Comparison of ENCODE assay signal across 8 cellular contexts in genomic region chr14:31208546-31209424, GRCh38. TPM values are rescaled to one million over a fixed set of nuclear protein-coding genes. Genes with fewer than 3 reads are reported as not detected.
A peak's percentile ranks its signal among the peaks of the same experiment; 100 is the strongest.
DNase-seq lines count a peak whose midpoint lies in the region; ATAC-seq and TF ChIP-seq lines count a peak whose summit lies in the region.

No MANE protein-coding gene starts in this region.

- peak overlapping the region; percentile 62 for H3K4me3 ChIP-seq in MM.1S (ENCODE audit: low read length)
- H3K4me3 ChIP-seq in astrocyte of the cerebellum (ENCODE audit: low read depth, low read length) = peak overlapping the region; percentile 85
- H3K4me3 ChIP-seq in mesenchymal stem cell (ENCODE audit: insufficient read depth in 1 of 2, low read depth in 1 of 2, low read length in 2 of 2) = peak overlapping the region in 1 of 2 experiments; percentile 76
- H3K4me3 ChIP-seq in thymus (ENCODE audit: low read length) = peak overlapping the region; percentile 94

- H3K18ac ChIP-seq in mesenchymal stem cell (ENCODE audit: low read depth in 1 of 2, low read length in 2 of 2) = no peak overlapping the region

- peak overlapping the region; percentile 75 for H2AK5ac ChIP-seq in mesenchymal stem cell (ENCODE audit: low read length, severe bottlenecking)

- H3F3A ChIP-seq in MM.1S (ENCODE audit: insufficient read depth, low read length) = peaks cover 19% of the 10 kb centered on the region

- no peak overlapping the region for H4K8ac ChIP-seq in mesenchymal stem cell (ENCODE audit: low read length)

- H3K9me3 ChIP-seq in MM.1S (replicated peaks; ENCODE audit: insufficient read depth, low read length) = no peaks in the 10 kb centered on the region
- no peaks in the 10 kb centered on the region for H3K9me3 ChIP-seq in mesenchymal stem cell (ENCODE audit: control insufficient read depth, low read length)
- H3K9me3 ChIP-seq in thymus (ENCODE audit: control insufficient read depth) = no peaks in the 10 kb centered on the region

- H4K91ac ChIP-seq in mesenchymal stem cell (ENCODE audit: low read length) = no peak overlapping the region

- peak overlapping the region; percentile 54 for H3K4me2 ChIP-seq in MM.1S (ENCODE audit: low read depth, low read length)
- H3K4me2 ChIP-seq in mesenchymal stem cell (ENCODE audit: low read length, poor library complexity, severe bottlenecking) = peak overlapping the region; percentile 64

- H3K4ac ChIP-seq in mesenchymal stem cell (ENCODE audit: low read depth in 1 of 2, low read length in 2 of 2) = no peak overlapping the region

- H3K36me3 ChIP-seq in MM.1S (replicated peaks; ENCODE audit: insufficient read depth, low read length) = no peaks in the 10 kb centered on the region
- peaks cover 0 to 12% of the 10 kb centered on the region in 2 experiments for H3K36me3 ChIP-seq in mesenchymal stem cell (ENCODE audit: control insufficient read depth in 1 of 2, insufficient read depth in 2 of 2, low read depth in 1 of 2, low read length in 2 of 2)
- H3K36me3 ChIP-seq in thymus (ENCODE audit: control insufficient read depth, insufficient read depth) = no peaks in the 10 kb centered on the region

- no peak for TF ChIP-seq CTCF in C4-2B (conservative IDR thresholded peaks at IDR 0.05)
- no peak for TF ChIP-seq CTCF in MM.1S (IDR thresholded peaks at IDR 0.05; ENCODE audit: low read length)
- TF ChIP-seq CTCF in astrocyte of the cerebellum (IDR thresholded peaks at IDR 0.05; ENCODE audit: low read depth, low read length, missing control alignments) = no peak

- peaks cover 30% of the 10 kb centered on the region for H3K79me2 ChIP-seq in MM.1S (ENCODE audit: low read length)

- no peak overlapping the region for H2BK120ac ChIP-seq in mesenchymal stem cell (ENCODE audit: low read depth, low read length)

- DNase-seq in MM.1S (no peak), astrocyte of the cerebellum (ENCODE audit: low read depth) (no peak), mesenchymal stem cell (no peak), RPMI8226 (no peak), globus pallidus (ENCODE audit: low spot score) (no peak)

- H3K27me3 ChIP-seq in MM.1S (replicated peaks; ENCODE audit: insufficient read depth, low read length) (no peaks in the 10 kb centered on the region), mesenchymal stem cell (ENCODE audit: control insufficient read depth in 1 of 2, insufficient read depth in 1 of 2, low read length in 2 of 2) (no peaks in the 10 kb centered on the region), thymus (ENCODE audit: control insufficient read depth, insufficient read depth) (no peaks in the 10 kb centered on the region)

- H4K20me1 ChIP-seq in MM.1S (ENCODE audit: insufficient read depth, low read length) = no peaks in the 10 kb centered on the region

- H2BK5ac ChIP-seq in mesenchymal stem cell (ENCODE audit: low read depth, low read length, poor library complexity, severe bottlenecking) = no peak overlapping the region

- H2BK15ac ChIP-seq in mesenchymal stem cell (ENCODE audit: low read depth, poor library complexity, severe bottlenecking) = no peak overlapping the region

- WGBS in mesenchymal stem cell = 82% methylated on average over 15 of the region's 16 CpGs
- WGBS in thymus = 67% methylated on average over 16 of the region's 16 CpGs

- H2BK12ac ChIP-seq in mesenchymal stem cell (ENCODE audit: low read length in 2 of 2) = no peak overlapping the region

- in situ Hi-C loops in astrocyte of the cerebellum (cut with HindIII; ENCODE audit: low sequenced_read_pairs) = no loop called here

- H3K14ac ChIP-seq in mesenchymal stem cell (ENCODE audit: low read length in 2 of 2) = no peak overlapping the region

- no peaks in the 10 kb centered on the region for H3K79me1 ChIP-seq in mesenchymal stem cell (replicated peaks; ENCODE audit: low read length, poor library complexity, severe bottlenecking)

- no peak for ATAC-seq in HG02884 (IDR thresholded peaks at IDR 0.05; ENCODE audit: unreplicated experiment)

- no peak overlapping the region for H3K23ac ChIP-seq in mesenchymal stem cell (ENCODE audit: low read length in 2 of 2)

- H3K9me2 ChIP-seq in MM.1S (replicated peaks; ENCODE audit: insufficient read depth, low read length) = no peaks in the 10 kb centered on the region

- H3K9ac ChIP-seq in MM.1S (ENCODE audit: low read length) = peak overlapping the region; percentile 81; the same call in 1 of the 2 replicates
- peak overlapping the region; percentile 98 for H3K9ac ChIP-seq in mesenchymal stem cell (ENCODE audit: low read length)

- H3K27ac ChIP-seq in C4-2B (peak overlapping the region; percentile 99), MM.1S (ENCODE audit: low read length) (peak overlapping the region; percentile 98; the same call in 1 of the 2 replicates), mesenchymal stem cell (ENCODE audit: low read length, poor library complexity, severe bottlenecking) (peak overlapping the region; percentile 91), thymus (ENCODE audit: low read depth) (peak overlapping the region; percentile 92)

- H2AFZ ChIP-seq in MM.1S (ENCODE audit: low read length) (peak overlapping the region; percentile 58; the same call in 1 of the 2 replicates), mesenchymal stem cell (ENCODE audit: low read depth, low read length) (no peak overlapping the region)

- H3K4me1 ChIP-seq in MM.1S (ENCODE audit: low read length) = peaks cover 4% of the 10 kb centered on the region; the same call in 1 of the 2 replicates
- peaks cover 3% of the 10 kb centered on the region for H3K4me1 ChIP-seq in mesenchymal stem cell (ENCODE audit: control insufficient read depth, insufficient read depth, low read depth, low read length)
- peaks cover 11% of the 10 kb centered on the region for H3K4me1 ChIP-seq in thymus (ENCODE audit: control insufficient read depth, insufficient read depth, low read length)

RNA-seq across cellular contexts. Expression of gene HECTD1, which starts 1.2 kb away (rescaled TPM):
- polyA plus RNA-seq in mesenchymal stem cell (2013, experiment 1 of 2) = 44.7 TPM
- polyA plus RNA-seq in mesenchymal stem cell (2013, experiment 2 of 2) = 42.1 TPM
- 46.0 TPM for polyA plus RNA-seq in thymus
